ENCODE assay signal across 33 cellular contexts in the genomic region with DNA sequence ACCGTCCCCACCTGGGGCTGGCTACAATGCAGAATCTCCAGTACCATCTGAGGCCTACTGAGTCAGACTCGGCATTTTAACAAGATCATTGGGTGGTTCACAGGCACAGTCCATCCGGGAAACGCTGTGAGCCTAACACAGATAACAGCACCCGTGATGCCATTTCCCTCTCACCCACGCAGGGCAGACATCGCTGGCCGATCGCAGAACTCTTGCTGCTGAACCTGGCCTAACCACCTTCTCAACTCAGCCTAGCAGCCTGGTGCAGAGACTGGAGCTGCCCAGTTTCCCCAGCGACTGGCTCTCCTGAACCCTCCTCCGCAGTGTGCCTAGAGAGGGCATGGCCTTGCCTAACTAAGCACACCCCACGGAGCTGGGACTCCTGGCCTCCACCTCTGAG.
DNase-seq lines count a peak whose midpoint lies in the region; ATAC-seq and TF ChIP-seq lines count a peak whose summit lies in the region.
"Had no signal": no experiment of that assay in that cellular context is flagged by ENCODE, and none has a peak within 500 bp of the region (broad histone marks: within the 10 kb centered on the region; RNA-seq: fewer than 3 reads in every experiment).

No MANE protein-coding gene starts in this region.

- peaks cover 32% of the 10 kb centered on the region for H3K36me3 Mint-ChIP-seq in memory B cell

- no peak for TF ChIP-seq EP300 in gastroesophageal sphincter (IDR thresholded peaks at IDR 0.05)

- H3K36me3 ChIP-seq in heart right ventricle, result peaks cover 0 to 64% (median 17%) of the 10 kb centered on the region in 9 donors
- H3K36me3 ChIP-seq in lower lobe of right lung, result peaks cover 70% of the 10 kb centered on the region
- H3K36me3 ChIP-seq in gastroesophageal sphincter, result peaks cover 0 to 60% of the 10 kb centered on the region in 2 donors
- H3K36me3 ChIP-seq: breast epithelium, colonic mucosa had no signal

- DNase-seq in Right ventricle myocardium inferior (ENCODE audit: missing footprints) (peak; percentile 45), heart right ventricle (no peak), HUDEP-2 (lab: John Stamatoyannopoulos, UW; ENCODE audit: unreplicated experiment in 76 of 76) (peak in 54 of 76 experiments; percentile 4 to 67 (median 30)), amniotic epithelial cell (ENCODE audit: low read depth) (peak; percentile 65), memory B cell (ENCODE audit: low spot score in 2 of 2) (no peak), lower lobe of right lung (no peak), NCI-H524 treated with DMSO at 0.1 percent for 48 hours (lab: John Stamatoyannopoulos, UW) (no peak)
- DNase-seq: activated CD8-positive, alpha-beta T cell treated with anti-CD3 and anti-CD28 coated beads, Interleukin-2, amount 10 ng/mL, durations not matched to agents 7 days and 5 days; CD4-positive, alpha-beta T cell; colonic mucosa; DMS153; effector CD4-positive, alpha-beta T cell; MV-4-11; naive thymus-derived CD8-positive, alpha-beta T cell; NCI-H146; NCI-H2107; NCI-H748 treated with DMSO at 0.1 percent for 48 hours; nucleus accumbens; stimulated activated CD4-positive, alpha-beta T cell treated with anti-CD3 and anti-CD28 coated beads, Interleukin-4, amount 100 ng/mL, for 1 hour; T-helper 9 cell; tibial artery had no signal

- H3K9me3 ChIP-seq in heart right ventricle, result no peaks in the 10 kb centered on the region
- H3K9me3 ChIP-seq in lower lobe of right lung, result no peaks in the 10 kb centered on the region
- no peaks in the 10 kb centered on the region for H3K9me3 ChIP-seq in gastroesophageal sphincter
- H3K9me3 ChIP-seq: A549, breast epithelium, colonic mucosa, right lobe of liver, SJSA1, tibial artery, vagina had no signal

- H3K4me3 Mint-ChIP-seq in memory B cell, result no peak overlapping the region
- H3K4me3 Mint-ChIP-seq: activated CD8-positive, alpha-beta T cell treated with anti-CD3 and anti-CD28 coated beads, Interleukin-2, amount 10 ng/mL, durations not matched to agents 7 days and 5 days; CD4-positive, alpha-beta T cell had no signal

- H3K4me1 Mint-ChIP-seq in memory B cell, result peaks cover 44% of the 10 kb centered on the region

- TF ChIP-seq POLR2A in gastroesophageal sphincter (IDR thresholded peaks at IDR 0.05), result no peak

- intact Hi-C loops in Right ventricle myocardium inferior (cut with DNase I) (no loop called here), heart right ventricle (cut with DNase I) (no loop called here), lower lobe of right lung (cut with DNase I) (no loop called here)

- peaks cover 18 to 54% (median 41%) of the 10 kb centered on the region in 9 donors for H3K4me1 ChIP-seq in heart right ventricle
- H3K4me1 ChIP-seq in lower lobe of right lung, result peaks cover 15% of the 10 kb centered on the region
- peaks cover 0 to 72% (median 33%) of the 10 kb centered on the region in 3 donors for H3K4me1 ChIP-seq in gastroesophageal sphincter
- H3K4me1 ChIP-seq: colonic mucosa had no signal

- H3K27ac Mint-ChIP-seq in memory B cell, result peak overlapping the region; percentile 35
- H3K27ac Mint-ChIP-seq: activated CD8-positive, alpha-beta T cell treated with anti-CD3 and anti-CD28 coated beads, Interleukin-2, amount 10 ng/mL, durations not matched to agents 7 days and 5 days; activated T-helper 2 cell treated with anti-CD3 and anti-CD28 coated beads, Interferon-gamma antibody, Interleukin-2, Interleukin-4, amounts not matched to agents 10 μg/mL and 5 μg/mL and 100 μg/mL, durations not matched to agents 14 hours and 24 hours and 36 hours; CD4-positive, alpha-beta T cell had no signal

- peaks cover 4% of the 10 kb centered on the region for H3K9me3 Mint-ChIP-seq in memory B cell
- H3K9me3 Mint-ChIP-seq: activated naive CD4-positive, alpha-beta T cell treated with anti-CD3 and anti-CD28 coated beads, Interleukin-2, amount 50 U/mL, for 72 hours; activated T-helper 2 cell treated with anti-CD3 and anti-CD28 coated beads, Interferon-gamma antibody, Interleukin-2, Interleukin-4, amounts not matched to agents 10 μg/mL and 5 μg/mL and 100 μg/mL, durations not matched to agents 14 hours and 24 hours and 36 hours; CD4-positive, alpha-beta T cell had no signal

- no peak for TF ChIP-seq CTCF in heart right ventricle (IDR thresholded peaks at IDR 0.05)
- TF ChIP-seq CTCF in lower lobe of right lung (IDR thresholded peaks at IDR 0.05), result no peak
- TF ChIP-seq CTCF in gastroesophageal sphincter (IDR thresholded peaks at IDR 0.05), result no peak

- ATAC-seq in Right ventricle myocardium inferior (no peak), heart right ventricle (no peak), memory B cell (ENCODE audit: low read depth) (no peak), lower lobe of right lung (no peak), gastroesophageal sphincter (no peak)
- ATAC-seq: A549; activated CD8-positive, alpha-beta T cell treated with anti-CD3 and anti-CD28 coated beads, Interleukin-2, amount 10 ng/mL, durations not matched to agents 7 days and 5 days; HepG2; naive thymus-derived CD8-positive, alpha-beta T cell; right lobe of liver had no signal

- 80% methylated on average over 12 of the region's 12 CpGs for WGBS in heart right ventricle, 2 donors
- WGBS in gastroesophageal sphincter (ENCODE audit: low coverage in 1 of 2), 2 donors, result 0 to 77% methylated on average over 1 to 9 of the region's 12 CpGs

- no peaks in the 10 kb centered on the region for H3K27me3 Mint-ChIP-seq in memory B cell
- H3K27me3 Mint-ChIP-seq: CD4-positive, alpha-beta T cell; naive thymus-derived CD8-positive, alpha-beta T cell; progenitor cell of endocrine pancreas had no signal

- no peak overlapping the region for H3K4me3 ChIP-seq in heart right ventricle
- no peak overlapping the region for H3K4me3 ChIP-seq in lower lobe of right lung
- H3K4me3 ChIP-seq in gastroesophageal sphincter, result no peak overlapping the region
- H3K4me3 ChIP-seq: A549, breast epithelium, colonic mucosa, lung, right lobe of liver, SJSA1, tibial artery, vagina had no signal

- H3K27me3 ChIP-seq in heart right ventricle, result no peaks in the 10 kb centered on the region
- H3K27me3 ChIP-seq in lower lobe of right lung (ENCODE audit: low read depth), result no peaks in the 10 kb centered on the region
- no peaks in the 10 kb centered on the region for H3K27me3 ChIP-seq in gastroesophageal sphincter
- H3K27me3 ChIP-seq: breast epithelium, colonic mucosa, right lobe of liver, SJSA1, tibial artery, vagina had no signal

- H3K27ac ChIP-seq in heart right ventricle (no peak overlapping the region), lower lobe of right lung (no peak overlapping the region), gastroesophageal sphincter (no peak overlapping the region)
- H3K27ac ChIP-seq: colonic mucosa, epithelial cell of prostate, right lobe of liver, SJSA1, tibial artery, vagina had no signal

Comparison
In these comparisons a context has a peak if more than half of its experiments do, and no peak if none do; other contexts are left out.
1. DNase-seq: peak in Right ventricle myocardium inferior (single experiment), HUDEP-2 (54 of 76) and amniotic epithelial cell (single experiment); none in heart right ventricle (0 of 2), memory B cell (0 of 2), lower lobe of right lung (single experiment) and NCI-H524 treated with DMSO at 0.1 percent for 48 hours (single experiment).